Comparison of ENCODE assay signal across 8 cellular contexts in the genomic region with DNA sequence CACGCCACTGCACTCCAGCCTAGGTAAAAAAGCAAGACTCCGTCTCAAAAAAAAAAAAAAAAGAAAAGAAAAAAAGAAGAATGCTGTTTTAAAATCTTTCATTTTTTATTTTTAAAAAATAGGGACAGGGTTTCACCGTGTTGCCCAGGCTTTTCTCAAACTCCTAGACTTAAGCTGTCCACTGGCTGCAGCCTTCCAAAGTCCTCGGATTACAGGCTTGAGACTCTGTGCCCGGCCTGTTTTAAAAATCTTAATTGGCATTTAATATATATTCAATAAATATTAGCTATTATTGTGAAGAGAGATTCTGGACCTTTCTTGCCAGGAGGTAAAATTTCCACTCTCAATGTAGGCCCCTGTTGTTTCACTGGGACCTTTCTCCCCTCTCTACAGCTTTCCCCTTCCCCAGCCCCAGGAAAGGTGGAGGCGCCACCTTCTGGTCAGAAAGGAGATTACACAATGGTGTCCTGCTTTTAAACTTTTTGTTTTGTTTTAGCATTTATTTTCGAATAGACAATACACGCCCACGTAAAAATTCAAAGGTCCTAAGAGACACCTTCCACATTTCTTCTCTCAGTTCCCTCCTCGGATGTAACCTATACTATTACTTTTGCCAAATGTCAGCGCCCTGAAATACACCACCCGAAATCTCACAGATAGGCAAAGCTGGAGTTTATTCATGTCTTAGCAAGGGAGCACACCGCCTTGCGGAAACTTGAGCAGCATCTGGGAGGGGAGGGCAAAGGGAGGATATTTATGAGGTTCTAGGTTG. TPM values are rescaled to one million over a fixed set of nuclear protein-coding genes. Genes with fewer than 3 reads are reported as not detected.
DNase-seq lines count a peak whose midpoint lies in the region; ATAC-seq and TF ChIP-seq lines count a peak whose summit lies in the region.

No MANE protein-coding gene starts in this region.

- H3K27me3 ChIP-seq in adrenal gland, result no peaks in the 10 kb centered on the region
- no peaks in the 10 kb centered on the region for H3K27me3 ChIP-seq in hepatocyte
- H3K27me3 ChIP-seq in gastrocnemius medialis, result no peaks in the 10 kb centered on the region

- ATAC-seq in gastrocnemius medialis, result peak; percentile 50 to 79
- no peak for ATAC-seq in HG02885 (IDR thresholded peaks at IDR 0.05; ENCODE audit: poor library complexity, unreplicated experiment)
- no peak for ATAC-seq in GM18519 (IDR thresholded peaks at IDR 0.05; ENCODE audit: low FRiP score, unreplicated experiment)

- TF ChIP-seq POLR2A in adrenal gland (IDR thresholded peaks at IDR 0.05) (no peak), gastrocnemius medialis (IDR thresholded peaks at IDR 0.05) (no peak)

- H3K79me2 ChIP-seq in hepatocyte, result no peaks in the 10 kb centered on the region

- H3K4me3 ChIP-seq in adrenal gland (peak overlapping the region in 3 of 4 donors; percentile 12 to 70 (median 49)), hepatocyte (peak overlapping the region; percentile 86), gastrocnemius medialis (peak overlapping the region; percentile 51 to 61 (median 56))

- H3K9me3 ChIP-seq in adrenal gland (replicated peaks in 1 of 3) (no peaks in the 10 kb centered on the region), hepatocyte (ENCODE audit: low read depth) (no peaks in the 10 kb centered on the region), gastrocnemius medialis (no peaks in the 10 kb centered on the region)

- no peaks in the 10 kb centered on the region for H4K20me1 ChIP-seq in hepatocyte (ENCODE audit: insufficient read depth, poor library complexity, severe bottlenecking)

- DNase-seq in ELR (ENCODE audit: low read depth) (peak; percentile 56), HUDEP-2 (lab: John Stamatoyannopoulos, UW; ENCODE audit: unreplicated experiment in 76 of 76) (peak in 64 of 76 experiments; percentile 4 to 81 (median 47)), SW480 (ENCODE audit: low spot score) (peak; percentile 33), adrenal gland (peak; percentile 18 to 68 (median 54)), hepatocyte (ENCODE audit: low spot score) (peak; percentile 74), gastrocnemius medialis (peak in 1 of 2 donors; percentile 18)

- H3K4me1 ChIP-seq in adrenal gland (replicated peaks in 1 of 2) (no peaks in the 10 kb centered on the region), hepatocyte (ENCODE audit: insufficient read depth) (no peaks in the 10 kb centered on the region), gastrocnemius medialis (peaks cover 0 to 3% of the 10 kb centered on the region in 2 donors)

- peak overlapping the region; percentile 82 for H3K4me2 ChIP-seq in hepatocyte

- TF ChIP-seq CTCF in adrenal gland (IDR thresholded peaks at IDR 0.05), result peak; percentile 71 to 94 (median 78)
- TF ChIP-seq CTCF in hepatocyte (IDR thresholded peaks at IDR 0.05; ENCODE audit: poor library complexity), result peak; percentile 96
- peak; percentile 63 to 91 (median 76) for TF ChIP-seq CTCF in gastrocnemius medialis (IDR thresholded peaks at IDR 0.05 in 4 of 5, conservative IDR thresholded peaks at IDR 0.05 in 1 of 5)

- in situ Hi-C loops in gastrocnemius medialis (cut with MboI; ENCODE audit: low sequenced_read_pairs in 4 of 4), result loop anchor here in 1 of 4 donors (10.0 kb wide), 1 partner anchor 206 kb away; no protein-coding TSS in a partner anchor

- no peaks in the 10 kb centered on the region for H3K9me2 ChIP-seq in hepatocyte (replicated peaks; ENCODE audit: insufficient read depth)

- H3K36me3 ChIP-seq in adrenal gland (replicated peaks in 1 of 2) (no peaks in the 10 kb centered on the region), hepatocyte (replicated peaks; ENCODE audit: insufficient read depth, low read depth) (no peaks in the 10 kb centered on the region), gastrocnemius medialis (no peaks in the 10 kb centered on the region)

- WGBS in adrenal gland, 4 donors, result 28 to 30% (median 29%) methylated on average over 14 of the region's 14 CpGs
- 33% methylated on average over 14 of the region's 14 CpGs for WGBS in hepatocyte (ENCODE audit: low lambda C conversion rate, missing lambda C conversion rate)

- H2AFZ ChIP-seq in hepatocyte, result peak overlapping the region; percentile 97

- intact Hi-C loops in adrenal gland (cut with DNase I) (loop anchor here (5.0 to 10.0 kb wide), 2 partner anchors 208 to 226 kb away; partner anchors contain the start of gene MFAP5 (in 1 of the 2)), gastrocnemius medialis (cut with DNase I; ENCODE audit: low total_unique reads) (loop anchor here (1.0 kb wide), 1 partner anchor 208 kb away; no protein-coding TSS in a partner anchor)

- H3K27ac ChIP-seq in adrenal gland (no peak overlapping the region), hepatocyte (no peak overlapping the region), gastrocnemius medialis (peak overlapping the region in 1 of 4 donors; percentile 13)

RNA-seq across cellular contexts. Expression of gene PHC1, which starts 23.8 kb away (rescaled TPM):
- 10 to 100 TPM; 10.9 to 47.7 (median 26.5) TPM for total RNA-seq in adrenal gland
- polyA plus RNA-seq in adrenal gland, result 10 to 100 TPM; 14.8 to 68.3 (median 43.1) TPM
- total RNA-seq in hepatocyte, result 38.8 and 49.2 TPM in 2 replicates
- polyA plus RNA-seq in hepatocyte, result 22.3 and 25.8 TPM in 2 replicates
- 10 to 100 TPM; 21.9 to 33.5 (median 30.1) TPM for total RNA-seq in gastrocnemius medialis

RNA-seq across cellular contexts. Expression of gene M6PR, which starts 58.9 kb away (rescaled TPM):
- total RNA-seq in adrenal gland (100 to 1,000 TPM in 7 of 8 donors, 10 to 100 TPM in 1; 76.1 to 194 (median 143) TPM), hepatocyte (127 and 150 TPM in 2 replicates), gastrocnemius medialis (10 to 100 TPM; 46.6 to 75.3 (median 66.0) TPM)
- polyA plus RNA-seq in adrenal gland (10 to 100 TPM; 48.8 to 95.5 (median 92.2) TPM), hepatocyte (133 and 137 TPM in 2 replicates)

Comparison
In these comparisons a context has a peak if more than half of its experiments do, and no peak if none do; other contexts are left out.
1. ATAC-seq: peak in gastrocnemius medialis (2 of 2); none in HG02885 (single experiment) and GM18519 (single experiment).
2. Peak in every context shown above with its lines, with median percentiles within 50 percentile points of each other: H3K4me3 ChIP-seq and CTCF ChIP-seq.